8 cellular contexts compared by ENCODE assay signal in the genomic region with DNA sequence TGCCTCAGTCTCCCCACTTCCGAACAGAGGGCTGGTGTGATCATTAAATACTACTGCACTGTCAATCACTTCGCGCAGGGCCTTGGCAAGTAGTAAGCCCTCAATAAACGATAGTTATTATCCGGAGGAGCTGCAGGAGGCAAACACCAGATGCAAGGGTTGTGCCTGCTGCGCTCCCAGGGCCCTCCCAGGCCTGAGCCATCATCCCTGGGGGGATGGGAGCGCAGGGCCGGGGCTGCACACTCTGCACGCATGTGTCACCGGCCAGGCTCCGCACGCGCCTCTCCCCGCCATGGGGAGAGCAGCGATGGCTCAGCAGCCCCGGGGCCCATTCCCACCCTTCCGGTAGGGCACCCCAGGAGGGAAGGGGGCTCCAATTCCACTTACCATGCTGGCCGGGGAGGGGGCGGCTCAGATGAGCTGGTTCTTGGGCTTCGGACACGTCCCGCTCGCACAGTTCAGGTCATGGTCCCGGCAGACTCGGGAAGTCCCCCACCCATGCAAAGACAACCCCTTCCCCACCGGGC. TPM values are rescaled to one million over a fixed set of nuclear protein-coding genes. Genes with fewer than 3 reads are reported as not detected.
DNase-seq lines count a peak whose midpoint lies in the region; ATAC-seq, FAIRE-seq and TF ChIP-seq lines count a peak whose summit lies in the region.

No MANE protein-coding gene starts in this region.

- H3K36me3 ChIP-seq in HUES6 (ENCODE audit: control insufficient read depth, insufficient read depth, low read length) (peaks cover 29% of the 10 kb centered on the region), SK-N-MC (ENCODE audit: insufficient read depth, low read length) (peaks cover 22% of the 10 kb centered on the region), pancreas (no peaks in the 10 kb centered on the region), upper lobe of left lung (peaks cover 0 to 29% (median 4%) of the 10 kb centered on the region in 4 donors)

- H3K9me3 ChIP-seq in HUES6 (ENCODE audit: control insufficient read depth, insufficient read depth, low read depth, low read length) (no peaks in the 10 kb centered on the region), SK-N-MC (ENCODE audit: low read depth, low read length) (no peaks in the 10 kb centered on the region), pancreas (no peaks in the 10 kb centered on the region), upper lobe of left lung (no peaks in the 10 kb centered on the region)

- WGBS in pancreas, 2 donors, result 1 to 2% methylated on average over 25 to 26 of the region's 26 CpGs
- 4 to 14% methylated on average over 1 to 10 of the region's 26 CpGs for WGBS in upper lobe of left lung, 2 donors

- H3K27me3 ChIP-seq in HUES6 (ENCODE audit: control insufficient read depth, insufficient read depth, low read length) (no peaks in the 10 kb centered on the region), pancreas (no peaks in the 10 kb centered on the region), upper lobe of left lung (no peaks in the 10 kb centered on the region)

- H3K27ac ChIP-seq in HUES6 (ENCODE audit: low read depth, low read length) (no peak overlapping the region), SK-N-MC (no peak overlapping the region; the same call in 1 of the 2 replicates), pancreas (peak overlapping the region in 3 of 4 donors; percentile 44 to 73 (median 58)), upper lobe of left lung (peak overlapping the region; percentile 87 to 92 (median 91))

- no peak for TF ChIP-seq POLR2A in upper lobe of left lung (IDR thresholded peaks at IDR 0.05)

- intact Hi-C loops in Right ventricle myocardium inferior (cut with DNase I), result no loop called here
- intact Hi-C loops in pancreas (cut with DNase I), result no loop called here

- TF ChIP-seq EP300 in upper lobe of left lung (IDR thresholded peaks at IDR 0.05), result no peak

- ATAC-seq in GM18909 (IDR thresholded peaks at IDR 0.05; ENCODE audit: poor library complexity, unreplicated experiment) (peak; percentile 50), Right ventricle myocardium inferior (peak; percentile 69), pancreas (peak; percentile 54 to 81 (median 70)), upper lobe of left lung (ENCODE audit: low FRiP score in 2 of 2) (peak; percentile 80 to 88)

- peak overlapping the region; percentile 89 for H3K9ac ChIP-seq in HUES6 (ENCODE audit: low read length)
- peak overlapping the region; percentile 82 for H3K9ac ChIP-seq in SK-N-MC (ENCODE audit: insufficient read length)

- TF ChIP-seq CTCF in AG09309 (IDR thresholded peaks at IDR 0.05; ENCODE audit: control insufficient read depth, insufficient read depth, low read depth, low read length, missing control alignments) (no peak), pancreas (IDR thresholded peaks at IDR 0.05) (no peak), upper lobe of left lung (IDR thresholded peaks at IDR 0.05) (no peak)

- FAIRE-seq in pancreas (lab: Jason Lieb, UNC), result no peak

- H3K4me3 ChIP-seq in AG09309 (ENCODE audit: control insufficient read depth, low read depth, low read length), result peak overlapping the region; percentile 88
- peak overlapping the region; percentile 96 for H3K4me3 ChIP-seq in HUES6 (ENCODE audit: low read depth, low read length)
- peak overlapping the region; percentile 89 for H3K4me3 ChIP-seq in SK-N-MC
- peak overlapping the region; percentile 62 to 88 (median 84) for H3K4me3 ChIP-seq in pancreas
- peak overlapping the region; percentile 78 to 98 (median 96) for H3K4me3 ChIP-seq in upper lobe of left lung

- DNase-seq in AG09309 (ENCODE audit: low read depth) (peak; percentile 37), SK-N-MC (ENCODE audit: low read depth, low spot score) (no peak), Right ventricle myocardium inferior (ENCODE audit: missing footprints) (peak; percentile 82), pancreas (peak; percentile 45 to 85 (median 68)), upper lobe of left lung (peak; percentile 78 to 91)
- peak; percentile 50 for DNase-seq in activated naive CD8-positive, alpha-beta T cell treated with anti-CD3 and anti-CD28 coated beads, Interleukin-2, amount 50 U/mL, for 16 hours (ENCODE audit: low read depth, low spot score)

- H3K4me1 ChIP-seq in HUES6 (ENCODE audit: control insufficient read depth, insufficient read depth, low read length) (peaks cover 21% of the 10 kb centered on the region), pancreas (peaks cover 0 to 6% (median 3%) of the 10 kb centered on the region in 3 donors), upper lobe of left lung (peaks cover 16 to 34% (median 18%) of the 10 kb centered on the region in 4 donors)

RNA-seq across cellular contexts. Expression of gene XPO6, which starts 0.7 kb away (rescaled TPM):
- total RNA-seq in Right ventricle myocardium inferior (30.4 TPM), pancreas (10 to 100 TPM; 32.6 to 46.5 (median 36.4) TPM), upper lobe of left lung (100 to 1,000 TPM in 5 of 6 donors, 10 to 100 TPM in 1; 95.5 to 256 (median 129) TPM)
- 10 to 100 TPM; 66.6 to 73.6 TPM for polyA plus RNA-seq in pancreas

Comparison
In these comparisons a context has a peak if more than half of its experiments do, and no peak if none do; other contexts are left out.
1. H3K27ac ChIP-seq: peak in pancreas (3 of 4) and upper lobe of left lung (4 of 4); none in HUES6 (single experiment) and SK-N-MC (single experiment).
2. Peak in every context shown above with its lines, with median percentiles within 50 percentile points of each other: H3K4me3 ChIP-seq and ATAC-seq.